12 cellular contexts compared by ENCODE assay signal in genomic region chrX:136185409-136186022, GRCh38. TPM values are rescaled to one million over a fixed set of nuclear protein-coding genes. Genes with fewer than 3 reads are reported as not detected.
DNase-seq lines count a peak whose midpoint lies in the region; ATAC-seq and TF ChIP-seq lines count a peak whose summit lies in the region.
"Had no signal": no experiment of that assay in that cellular context is flagged by ENCODE, and none has a peak within 500 bp of the region (broad histone marks: within the 10 kb centered on the region; RNA-seq: fewer than 3 reads in every experiment).

No MANE protein-coding gene starts in this region.

- H3K4me1 ChIP-seq in BLaER1 (peaks cover 9% of the 10 kb centered on the region; the same call in 1 of the 2 replicates), Panc1 (ENCODE audit: control insufficient read depth, insufficient read depth, low read length) (peaks cover 3% of the 10 kb centered on the region; the same call in 1 of the 2 replicates)

- H3K9me3 ChIP-seq in BLaER1 = no peaks in the 10 kb centered on the region
- H3K9me3 ChIP-seq in Panc1 (ENCODE audit: control insufficient read depth, insufficient read depth, low read depth, low read length) = no peaks in the 10 kb centered on the region

- in situ Hi-C loops in Panc1 (cut with HindIII; ENCODE audit: low pct_unique_long_range_greater_than_20kb, low sequenced_read_pairs) = no loop called here

- H3K27ac ChIP-seq in BLaER1 (no peak overlapping the region), Panc1 (ENCODE audit: low read length) (no peak overlapping the region)

- H3K9ac ChIP-seq in BLaER1 = no peak overlapping the region

- intact Hi-C loops in Panc1 (cut with micrococcal nuclease; ENCODE audit: unreplicated experiment) = no loop called here

- POLR2A ChIA-PET in Panc1 (lab: Charles Lee) (no interaction called here), GM10248 (lab: Yijun Ruan, JAX) (no interaction called here)

- DNase-seq in Panc1 (ENCODE audit: low read depth, low spot score) (no peak), fibroblast of pulmonary artery (ENCODE audit: low read depth) (peak; percentile 56), omental fat pad (ENCODE audit: low spot score) (no peak), NCI-H2171 (lab: John Stamatoyannopoulos, UW) (no peak), GM10248 (ENCODE audit: extremely low spot score) (no peak), pons (ENCODE audit: low spot score) (no peak), DMS79 treated with DMSO at 0.1 percent for 48 hours (lab: John Stamatoyannopoulos, UW) (no peak)
- DNase-seq: CD8-positive, alpha-beta T cell; GOT3; NCI-H2081 treated with DMSO at 0.1 percent for 48 hours; SHP77 had no signal

- no TSS peak for BruUV-seq in Panc1 (replicated peaks; lab: Mats Ljungman, UMichigan)

- CTCF ChIA-PET in Panc1 (lab: Charles Lee) (interaction anchor here (0.7 to 1.2 kb wide), 2 partner anchors 12 to 157 kb away, joined by 3 to 4 read pairs; no protein-coding TSS in a partner anchor), GM10248 (lab: Yijun Ruan, JAX) (no interaction called here)

- H4K20me1 ChIP-seq in BLaER1 = peaks cover 44% of the 10 kb centered on the region; the same call in 1 of the 2 replicates

- peaks cover 81% of the 10 kb centered on the region for H3K27me3 ChIP-seq in BLaER1
- H3K27me3 ChIP-seq in Panc1 (ENCODE audit: control insufficient read depth, insufficient read depth, low read length) = no peaks in the 10 kb centered on the region; the same call in 1 of the 2 replicates

- peak; percentile 73; the same call in 1 of the 2 replicates for ATAC-seq in Panc1
- peak; percentile 78 for ATAC-seq in omental fat pad (ENCODE audit: low FRiP score)
- ATAC-seq: CD8-positive, alpha-beta T cell had no signal

- H3K4me2 ChIP-seq in BLaER1 = peak overlapping the region; percentile 28; the same call in 1 of the 2 replicates

- H3K4me3 ChIP-seq in BLaER1 (no peak overlapping the region), Panc1 (ENCODE audit: low read depth in 2 of 2, low read length in 2 of 2) (no peak overlapping the region), fibroblast of pulmonary artery (replicated peaks; ENCODE audit: low read depth, low read length) (no peak overlapping the region)

- TF ChIP-seq CTCF in Panc1 (IDR thresholded peaks at IDR 0.05) (no peak), fibroblast of pulmonary artery (IDR thresholded peaks at IDR 0.05; ENCODE audit: low read length, missing control alignments) (no peak), omental fat pad (IDR thresholded peaks at IDR 0.05) (no peak), GM10248 (IDR thresholded peaks at IDR 0.05; ENCODE audit: control extremely low read depth, extremely low read depth, low read depth, missing control alignments) (no peak)

- H3K36me3 ChIP-seq in BLaER1 (no peaks in the 10 kb centered on the region), Panc1 (ENCODE audit: control insufficient read depth, insufficient read depth, low read length) (no peaks in the 10 kb centered on the region; the same call in 1 of the 2 replicates)

RNA-seq across cellular contexts. Expression of gene FHL1, which starts 38.2 kb away (rescaled TPM):
- total RNA-seq in Panc1 (2021; ENCODE audit: unreplicated experiment) (67.9 TPM), omental fat pad (1,000 to 10,000 TPM in 3 of 4 donors, 100 to 1,000 TPM in 1; 361 to 3,943 (median 1,771) TPM)
- 20.0 TPM for polyA plus RNA-seq in Panc1 (2012; ENCODE audit: insufficient read length)
